Comparison of ENCODE assay signal across 8 cellular contexts in the genomic region with DNA sequence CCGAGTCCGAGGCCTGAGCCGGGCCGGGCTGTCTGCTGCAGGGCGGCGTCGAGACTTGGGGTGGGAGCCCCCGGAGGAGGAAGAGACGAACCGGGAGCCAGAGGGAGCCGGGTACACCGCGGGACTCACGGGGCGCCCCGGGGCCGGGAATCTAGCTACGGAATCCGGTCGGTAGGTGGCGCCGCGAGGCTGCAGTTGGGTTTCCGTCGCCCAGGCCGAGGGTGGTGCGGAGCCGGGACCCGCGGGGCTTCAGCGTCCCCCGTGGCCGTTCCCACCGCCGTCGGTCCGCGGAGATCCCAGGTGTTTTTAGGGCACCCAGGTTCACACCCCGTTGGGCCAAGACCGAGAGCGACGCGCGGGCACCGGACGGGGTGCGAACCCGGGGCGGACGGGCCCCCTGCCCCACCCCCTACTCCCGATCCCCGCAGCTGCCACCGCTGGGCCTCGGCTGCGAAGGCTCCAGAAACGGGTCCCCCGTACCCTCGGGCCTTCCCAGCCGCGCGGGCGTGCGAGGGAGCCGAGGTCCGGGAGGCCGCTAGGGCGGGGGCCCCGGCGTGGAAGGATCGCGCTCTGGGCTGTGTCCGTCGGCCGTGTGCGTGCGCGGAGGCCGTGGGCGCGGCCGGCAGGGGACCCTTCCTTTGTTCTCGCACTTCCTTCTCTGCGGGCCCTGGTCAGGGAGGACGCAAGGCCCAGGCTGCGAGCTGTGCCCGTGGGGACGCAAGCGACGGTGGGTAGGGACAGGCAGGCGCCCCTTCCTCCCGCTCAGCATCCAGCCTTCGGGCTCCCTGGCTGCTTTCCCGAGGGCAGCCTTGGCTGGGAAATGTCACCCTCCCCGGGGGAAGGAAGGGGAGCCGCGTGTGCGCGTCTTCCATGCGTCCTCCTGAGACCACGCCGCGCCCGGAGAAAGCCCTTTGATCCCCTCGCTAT.
A peak's percentile ranks its signal among the peaks of the same experiment; 100 is the strongest.
DNase-seq lines count a peak whose midpoint lies in the region; ATAC-seq and TF ChIP-seq lines count a peak whose summit lies in the region.

No MANE protein-coding gene starts in this region.

- intact Hi-C loops in mammary epithelial cell (cut with micrococcal nuclease) (loop anchor here (1.0 to 5.0 kb wide), 6 partner anchors 224 to 1083 kb away; partner anchors contain the start of gene PBX3), spleen (cut with DNase I; ENCODE audit: low total_unique reads) (loop anchor here (5.0 to 10.0 kb wide), 2 partner anchors 819 to 1007 kb away; no protein-coding TSS in a partner anchor)

- DNase-seq in D341Med (ENCODE audit: low spot score) (peak; percentile 96), H7 (peak; percentile 98), NCI-H1930 (lab: John Stamatoyannopoulos, UW) (peak; percentile 51 to 72), mammary epithelial cell (peak; percentile 42), inferior parietal cortex (ENCODE audit: extremely low spot score) (peak; percentile 72), spleen (peak; percentile 94)

- no peak for TF ChIP-seq POLR2A in spleen (IDR thresholded peaks at IDR 0.05)

- in situ Hi-C loops in mammary epithelial cell (cut with MboI; ENCODE audit: low sequenced_read_pairs in 2 of 2): loop anchor here (5.0 to 25.0 kb wide), 5 partner anchors 819 to 1079 kb away; no protein-coding TSS in a partner anchor

- H3K79me2 ChIP-seq in mammary epithelial cell (ENCODE audit: insufficient read depth, low read length): no peaks in the 10 kb centered on the region

- ATAC-seq in GM18517 (IDR thresholded peaks at IDR 0.05; ENCODE audit: unreplicated experiment): no peak

- no peak overlapping the region for H3K9ac ChIP-seq in mammary epithelial cell (ENCODE audit: insufficient read depth, low read length)

- H3K9me3 ChIP-seq in mammary epithelial cell (replicated peaks; ENCODE audit: insufficient read depth, low read length) (no peaks in the 10 kb centered on the region), spleen (no peaks in the 10 kb centered on the region)

- no TSS peak for BruUV-seq in mammary epithelial cell (replicated peaks; lab: Mats Ljungman, UMichigan)

- 9% methylated on average over 13 of the region's 104 CpGs for WGBS in mammary epithelial cell (ENCODE audit: low coverage, missing lambda C conversion rate)
- 4 to 17% (median 5%) methylated on average over 34 to 104 of the region's 104 CpGs for WGBS in spleen, 5 donors

- no peaks in the 10 kb centered on the region for H4K20me1 ChIP-seq in mammary epithelial cell (ENCODE audit: insufficient read depth, low read length)

- CTCF ChIA-PET in mammary epithelial cell (lab: Charles Lee; ENCODE audit: low non-redundant PET): interaction anchor here (0.6 kb wide), 2 partner anchors 73 to 1083 kb away, joined by 3 read pairs; no protein-coding TSS in a partner anchor

- H3K4me3 ChIP-seq in H7 (ENCODE audit: insufficient read depth, low read depth, low read length) (peak overlapping the region; percentile 65), WI38 (ENCODE audit: low read depth, low read length) (peak overlapping the region; percentile 60), mammary epithelial cell (replicated peaks in 1 of 3; ENCODE audit: insufficient read depth in 1 of 3, low read depth in 2 of 3, low read length in 3 of 3) (peak overlapping the region; percentile 46 to 71 (median 62)), spleen (peak overlapping the region; percentile 51 to 84 (median 58))

- peak overlapping the region; percentile 95 for H2AFZ ChIP-seq in mammary epithelial cell (ENCODE audit: low read depth, low read length)

- no peaks in the 10 kb centered on the region for H3K36me3 ChIP-seq in H7 (replicated peaks; ENCODE audit: control insufficient read depth, insufficient read depth, low read length)
- H3K36me3 ChIP-seq in mammary epithelial cell (ENCODE audit: insufficient read depth, low read length): no peaks in the 10 kb centered on the region
- no peaks in the 10 kb centered on the region for H3K36me3 ChIP-seq in spleen

- H3K27me3 ChIP-seq in H7 (ENCODE audit: control insufficient read depth, insufficient read depth, low read length) (peaks cover 9% of the 10 kb centered on the region), mammary epithelial cell (ENCODE audit: insufficient read depth, low read length) (no peaks in the 10 kb centered on the region), spleen (replicated peaks in 1 of 7) (peaks cover 0 to 42% (median 11%) of the 10 kb centered on the region in 7 donors)

- peak; percentile 72 for TF ChIP-seq CTCF in WI38 (IDR thresholded peaks at IDR 0.05; ENCODE audit: low read depth, low read length)
- TF ChIP-seq CTCF in mammary epithelial cell (conservative IDR thresholded peaks at IDR 0.05 in 1 of 2, IDR thresholded peaks at IDR 0.05 in 1 of 2; ENCODE audit: extremely low read depth in 1 of 2, insufficient read depth in 1 of 2, low read depth in 1 of 2, low read length in 2 of 2): peak; percentile 60 to 88
- TF ChIP-seq CTCF in spleen (IDR thresholded peaks at IDR 0.05 in 8 of 11, conservative IDR thresholded peaks at IDR 0.05 in 3 of 11): peak in 10 of 11 experiments; percentile 55 to 96 (median 83)

- no peak overlapping the region for H3K27ac ChIP-seq in mammary epithelial cell (ENCODE audit: insufficient read depth, low read depth, low read length)
- peak overlapping the region in 7 of 8 donors; percentile 12 to 72 (median 62) for H3K27ac ChIP-seq in spleen

- peaks cover 9% of the 10 kb centered on the region for H3K4me1 ChIP-seq in mammary epithelial cell (ENCODE audit: insufficient read depth, low read length)
- peaks cover 8 to 22% (median 17%) of the 10 kb centered on the region in 6 donors for H3K4me1 ChIP-seq in spleen

- dilution Hi-C loops in mammary epithelial cell (cut with HindIII; ENCODE audit: low sequenced_read_pairs): no loop called here

- H3K4me2 ChIP-seq in mammary epithelial cell (ENCODE audit: insufficient read depth, low read depth, low read length): peak overlapping the region; percentile 98

Comparison
In these comparisons a context has a peak if more than half of its experiments do, and no peak if none do; other contexts are left out.
1. DNase-seq: peak in every context shown above with its lines; median percentile 98 in H7; 96 in D341Med; 94 in spleen; 72 in inferior parietal cortex; 62 in NCI-H1930; 42 in mammary epithelial cell.